Comparison of ENCODE assay signal across 15 cellular contexts in genomic region chr5:57802131-57802530, GRCh38.
DNase-seq lines count a peak whose midpoint lies in the region; ATAC-seq and TF ChIP-seq lines count a peak whose summit lies in the region.
"Had no signal": no experiment of that assay in that cellular context is flagged by ENCODE, and none has a peak within 500 bp of the region (broad histone marks: within the 10 kb centered on the region; RNA-seq: fewer than 3 reads in every experiment).

No MANE protein-coding gene starts in this region.

- TF ChIP-seq CTCF in astrocyte of the cerebellum (IDR thresholded peaks at IDR 0.05; ENCODE audit: low read depth, low read length, missing control alignments) (no peak), fibroblast of lung (conservative IDR thresholded peaks at IDR 0.05 in 1 of 2, IDR thresholded peaks at IDR 0.05 in 1 of 2; ENCODE audit: low read depth in 1 of 2, low read length in 2 of 2) (no peak), osteocyte (IDR thresholded peaks at IDR 0.05) (no peak), omental fat pad (IDR thresholded peaks at IDR 0.05) (no peak)

- peak overlapping the region; percentile 86 for H3K27ac Mint-ChIP-seq in osteocyte (ENCODE audit: unreplicated experiment)
- H3K27ac Mint-ChIP-seq: CD4-positive, alpha-beta memory T cell had no signal

- no peak overlapping the region for H3K4me3 Mint-ChIP-seq in osteocyte (ENCODE audit: unreplicated experiment)
- H3K4me3 Mint-ChIP-seq: CD4-positive, alpha-beta memory T cell had no signal

- H4K20me1 ChIP-seq in fibroblast of lung (ENCODE audit: control insufficient read depth, extremely low read depth, insufficient read depth, low read length) = no peaks in the 10 kb centered on the region

- no peaks in the 10 kb centered on the region for H3K27me3 ChIP-seq in fibroblast of lung (ENCODE audit: control insufficient read depth, insufficient read depth, low read length)
- H3K27me3 ChIP-seq: BE2C had no signal

- DNase-seq in LHCN-M2 (ENCODE audit: low read depth) (peak; percentile 75), astrocyte of the cerebellum (ENCODE audit: low read depth) (peak; percentile 75), fibroblast of lung (ENCODE audit: low read depth in 2 of 2) (peak; percentile 58 to 75), osteocyte (ENCODE audit: extremely low spot score, unreplicated experiment) (no peak), ureter (ENCODE audit: low spot score) (no peak), omental fat pad (ENCODE audit: low spot score) (no peak)
- no peak for DNase-seq in effector CD4-positive, alpha-beta T cell
- DNase-seq: BE2C; CD4-positive, alpha-beta memory T cell; DMS79; GM23248 had no signal

- in situ Hi-C loops in astrocyte of the cerebellum (cut with HindIII; ENCODE audit: low sequenced_read_pairs) = no loop called here

- H3K4me2 ChIP-seq in fibroblast of lung (ENCODE audit: extremely low read depth, insufficient read depth, low read length) = no peak overlapping the region

- no peak overlapping the region for H3K27ac ChIP-seq in fibroblast of lung (ENCODE audit: insufficient read depth, low read length)
- H3K27ac ChIP-seq: C4-2B, GM23248 had no signal

- H3K4me3 ChIP-seq in astrocyte of the cerebellum (ENCODE audit: low read depth, low read length) (no peak overlapping the region), fibroblast of lung (replicated peaks in 1 of 4; ENCODE audit: control extremely low read depth in 1 of 4, insufficient read depth in 1 of 4, low read depth in 3 of 4, low read length in 4 of 4) (no peak overlapping the region)
- H3K4me3 ChIP-seq: GM12878, GM23248 had no signal

- no peaks in the 10 kb centered on the region for H3K36me3 ChIP-seq in fibroblast of lung (ENCODE audit: control insufficient read depth, insufficient read depth, low read length)
- H3K36me3 ChIP-seq: BE2C had no signal

- ATAC-seq in omental fat pad (ENCODE audit: low FRiP score) (no peak), GM19395 (IDR thresholded peaks at IDR 0.05; ENCODE audit: unreplicated experiment) (no peak)
- ATAC-seq: GM12878, HCT116 had no signal

- no peaks in the 10 kb centered on the region for H3K79me2 ChIP-seq in fibroblast of lung (ENCODE audit: control insufficient read depth, insufficient read depth, low read length)

- H2AFZ ChIP-seq in fibroblast of lung (ENCODE audit: low read length) = no peak overlapping the region
- H2AFZ ChIP-seq: GM23248 had no signal

- no peaks in the 10 kb centered on the region for H3K9me3 Mint-ChIP-seq in osteocyte (ENCODE audit: unreplicated experiment)

- H3K4me1 Mint-ChIP-seq in osteocyte (ENCODE audit: unreplicated experiment) = peaks cover 37% of the 10 kb centered on the region
- H3K4me1 Mint-ChIP-seq: CD4-positive, alpha-beta memory T cell had no signal

- H3K9ac ChIP-seq in fibroblast of lung (ENCODE audit: insufficient read depth, low read length) = no peak overlapping the region
- H3K9ac ChIP-seq: GM23248 had no signal

- no peaks in the 10 kb centered on the region for H3K27me3 Mint-ChIP-seq in osteocyte (ENCODE audit: unreplicated experiment)
- H3K27me3 Mint-ChIP-seq: CD4-positive, alpha-beta memory T cell had no signal

- peaks cover 4% of the 10 kb centered on the region for H3K4me1 ChIP-seq in fibroblast of lung (ENCODE audit: control insufficient read depth, extremely low read depth, insufficient read depth, low read length)
- H3K4me1 ChIP-seq: BE2C had no signal

- no peaks in the 10 kb centered on the region for H3K9me3 ChIP-seq in fibroblast of lung (ENCODE audit: control insufficient read depth, insufficient read depth, low read depth, low read length)
- H3K9me3 ChIP-seq: BE2C had no signal

- H3K36me3 Mint-ChIP-seq in osteocyte (ENCODE audit: unreplicated experiment) = no peaks in the 10 kb centered on the region
- H3K36me3 Mint-ChIP-seq: CD4-positive, alpha-beta memory T cell had no signal

Comparison
In these comparisons a context has a peak if more than half of its experiments do, and no peak if none do; other contexts are left out.
1. DNase-seq: peak in LHCN-M2 (single experiment), astrocyte of the cerebellum (single experiment) and fibroblast of lung (2 of 2); none in osteocyte (single experiment), effector CD4-positive, alpha-beta T cell (single experiment), ureter (single experiment) and omental fat pad (single experiment).